In the genomic region with DNA sequence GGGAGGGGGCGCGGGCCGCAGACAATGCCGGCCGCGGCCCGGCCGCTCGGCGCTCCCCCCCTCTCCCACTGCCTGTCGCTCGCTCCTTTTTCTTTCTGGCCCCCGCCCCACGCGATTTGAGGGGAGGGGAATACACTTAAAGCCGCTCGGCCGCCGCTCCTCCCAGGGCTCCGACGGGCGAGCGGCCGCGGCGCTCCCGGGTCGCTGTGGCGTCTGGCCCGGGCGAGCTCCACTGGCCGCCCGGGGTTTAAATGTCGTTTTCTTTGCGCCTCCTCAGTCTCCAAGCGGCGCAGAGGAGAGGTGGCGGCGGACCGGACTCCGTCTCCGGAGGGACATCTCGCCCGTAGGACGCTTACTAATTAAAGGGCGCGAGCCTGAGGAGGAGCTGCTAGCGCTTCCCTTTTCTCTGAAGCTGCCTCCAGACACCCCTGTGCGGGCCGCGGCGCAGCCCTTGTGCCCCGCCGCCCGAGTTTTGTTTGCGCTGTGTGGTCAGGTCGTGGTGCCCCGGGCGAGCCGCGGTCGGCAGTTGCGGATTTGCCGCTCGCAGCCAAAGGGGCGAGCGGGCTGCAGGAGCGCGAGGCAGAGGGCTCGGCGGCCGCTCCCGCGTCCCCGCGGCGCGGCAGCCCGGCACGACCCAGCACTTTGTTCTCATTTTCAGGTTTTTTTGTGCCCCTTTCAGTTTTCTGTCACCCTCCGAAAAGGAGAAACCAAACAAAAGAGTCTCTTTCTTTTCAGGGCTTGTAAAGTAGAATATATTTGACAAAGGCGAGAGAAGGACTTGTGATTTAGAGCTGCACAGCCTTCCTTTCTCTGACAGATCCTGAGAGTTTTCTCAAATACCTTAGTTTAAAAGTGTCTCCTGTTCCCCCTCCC, we compare ENCODE assay signal across 8 cellular contexts. TPM values are rescaled to one million over a fixed set of nuclear protein-coding genes. Genes with fewer than 3 reads are reported as not detected.
DNase-seq lines count a peak whose midpoint lies in the region; ATAC-seq and TF ChIP-seq lines count a peak whose summit lies in the region.

No MANE protein-coding gene starts in this region.

- H3K27ac Mint-ChIP-seq in activated CD8-positive, alpha-beta T cell treated with anti-CD3 and anti-CD28 coated beads for 36 hours, result peak overlapping the region; percentile 67
- peak overlapping the region; percentile 92 for H3K27ac Mint-ChIP-seq in type B pancreatic cell

- intact Hi-C loops in activated CD8-positive, alpha-beta T cell treated with anti-CD3 and anti-CD28 coated beads for 36 hours (cut with micrococcal nuclease), result loop anchor here (5.0 kb wide), 1 partner anchor 74 kb away; no protein-coding TSS in a partner anchor

- TF ChIP-seq CTCF in MM.1S (IDR thresholded peaks at IDR 0.05; ENCODE audit: low read length) (no peak), type B pancreatic cell (conservative IDR thresholded peaks at IDR 0.05) (no peak)
- no peak for TF ChIP-seq CTCF in activated CD8-positive, alpha-beta T cell treated with anti-CD3 and anti-CD28 coated beads for 36 hours (IDR thresholded peaks at IDR 0.05)

- H3K36me3 Mint-ChIP-seq in activated CD8-positive, alpha-beta T cell treated with anti-CD3 and anti-CD28 coated beads for 36 hours (ENCODE audit: low read depth), result peaks cover 13% of the 10 kb centered on the region
- H3K36me3 Mint-ChIP-seq in type B pancreatic cell, result peaks cover 25% of the 10 kb centered on the region

- peak overlapping the region; percentile 68 for H2AFZ ChIP-seq in MM.1S (ENCODE audit: low read length)

- H3K36me3 ChIP-seq in ES-I3 (ENCODE audit: insufficient read depth, low read length) (no peaks in the 10 kb centered on the region), MM.1S (replicated peaks; ENCODE audit: insufficient read depth, low read length) (no peaks in the 10 kb centered on the region), mucosa of stomach (ENCODE audit: control insufficient read depth, insufficient read depth, low read length) (no peaks in the 10 kb centered on the region)

- CTCF ChIA-PET in activated CD8-positive, alpha-beta T cell treated with anti-CD3 and anti-CD28 coated beads for 36 hours (lab: Charles Lee), result interaction anchor here (1.0 to 1.2 kb wide), 2 partner anchors 9 to 19 kb away, joined by 3 to 4 read pairs; no protein-coding TSS in a partner anchor

- H3K4me1 Mint-ChIP-seq in activated CD8-positive, alpha-beta T cell treated with anti-CD3 and anti-CD28 coated beads for 36 hours (ENCODE audit: low read depth), result peaks cover 35% of the 10 kb centered on the region
- peaks cover 36% of the 10 kb centered on the region for H3K4me1 Mint-ChIP-seq in type B pancreatic cell (ENCODE audit: unreplicated experiment)

- H4K20me1 ChIP-seq in MM.1S (ENCODE audit: insufficient read depth, low read length), result no peaks in the 10 kb centered on the region

- peaks cover 58% of the 10 kb centered on the region for H3K79me2 ChIP-seq in MM.1S (ENCODE audit: low read length)

- no peaks in the 10 kb centered on the region for H3K9me3 ChIP-seq in ES-I3 (ENCODE audit: control insufficient read depth, insufficient read depth, low read length)
- no peaks in the 10 kb centered on the region for H3K9me3 ChIP-seq in MM.1S (replicated peaks; ENCODE audit: insufficient read depth, low read length)
- H3K9me3 ChIP-seq in mucosa of stomach (ENCODE audit: control insufficient read depth, low read length), result no peaks in the 10 kb centered on the region

- peaks cover 11% of the 10 kb centered on the region for H3F3A ChIP-seq in MM.1S (ENCODE audit: insufficient read depth, low read length)

- H3K9ac ChIP-seq in ES-I3 (ENCODE audit: low read depth, low read length), result peak overlapping the region; percentile 69
- peak overlapping the region; percentile 66; the same call in 1 of the 2 replicates for H3K9ac ChIP-seq in MM.1S (ENCODE audit: low read length)
- peak overlapping the region; percentile 84 for H3K9ac ChIP-seq in mucosa of stomach (ENCODE audit: low read length)

- H3K9me2 ChIP-seq in MM.1S (replicated peaks; ENCODE audit: insufficient read depth, low read length), result no peaks in the 10 kb centered on the region

- POLR2A ChIA-PET in activated CD8-positive, alpha-beta T cell treated with anti-CD3 and anti-CD28 coated beads for 36 hours (lab: Charles Lee), result interaction anchor here (0.6 to 1.4 kb wide), 2 partner anchors 9 to 17 kb away, joined by 3 to 4 read pairs; no protein-coding TSS in a partner anchor

- H3K4me3 ChIP-seq in MM.1S (ENCODE audit: low read length), result peak overlapping the region; percentile 90
- peak overlapping the region; percentile 12 for H3K4me3 ChIP-seq in mucosa of stomach (ENCODE audit: low read length)

- H3K27me3 ChIP-seq in MM.1S (replicated peaks; ENCODE audit: insufficient read depth, low read length) (peaks cover 8% of the 10 kb centered on the region; the same call in 1 of the 2 replicates), mucosa of stomach (ENCODE audit: control insufficient read depth, insufficient read depth, low read length) (no peaks in the 10 kb centered on the region)

- peaks cover 9% of the 10 kb centered on the region for H3K27me3 Mint-ChIP-seq in activated CD8-positive, alpha-beta T cell treated with anti-CD3 and anti-CD28 coated beads for 36 hours
- H3K27me3 Mint-ChIP-seq in type B pancreatic cell, result peaks cover 4% of the 10 kb centered on the region

- H3K9me3 Mint-ChIP-seq in activated CD8-positive, alpha-beta T cell treated with anti-CD3 and anti-CD28 coated beads for 36 hours, result no peaks in the 10 kb centered on the region
- no peaks in the 10 kb centered on the region for H3K9me3 Mint-ChIP-seq in type B pancreatic cell

- H3K27ac ChIP-seq in MM.1S (ENCODE audit: low read length) (no peak overlapping the region; the same call in 1 of the 2 replicates), epithelial cell of prostate (peak overlapping the region; percentile 75)

- H3K4me1 ChIP-seq in ES-I3 (ENCODE audit: insufficient read depth, low read length), result peaks cover 15% of the 10 kb centered on the region
- peaks cover 6% of the 10 kb centered on the region for H3K4me1 ChIP-seq in MM.1S (ENCODE audit: low read length)
- H3K4me1 ChIP-seq in mucosa of stomach (ENCODE audit: control insufficient read depth, insufficient read depth, low read length), result peaks cover 24% of the 10 kb centered on the region

- no peak for ATAC-seq in activated CD8-positive, alpha-beta T cell treated with anti-CD3 and anti-CD28 coated beads for 36 hours
- no peak for ATAC-seq in HG03196 (IDR thresholded peaks at IDR 0.05; ENCODE audit: unreplicated experiment)

- peak overlapping the region; percentile 75 for H3K4me3 Mint-ChIP-seq in activated CD8-positive, alpha-beta T cell treated with anti-CD3 and anti-CD28 coated beads for 36 hours
- peak overlapping the region; percentile 98 for H3K4me3 Mint-ChIP-seq in type B pancreatic cell

- peak; percentile 39 for DNase-seq in MM.1S
- peak; percentile 39 for DNase-seq in activated CD8-positive, alpha-beta T cell treated with anti-CD3 and anti-CD28 coated beads for 36 hours
- DNase-seq in epithelial cell of prostate (ENCODE audit: low read depth, low spot score), result no peak
- DNase-seq in type B pancreatic cell (ENCODE audit: extremely low spot score, unreplicated experiment), result peak; percentile 71
- DNase-seq in HPDE6-E6E7 (ENCODE audit: extremely low spot score), result no peak

- peak overlapping the region; percentile 78 for H3K4me2 ChIP-seq in MM.1S (ENCODE audit: low read depth, low read length)

RNA-seq across cellular contexts. Expression of gene ZSWIM6, which starts 1.5 kb away (rescaled TPM):
- total RNA-seq in activated CD8-positive, alpha-beta T cell treated with anti-CD3 and anti-CD28 coated beads for 36 hours, result 1 to 10 TPM; 4.4 TPM
- total RNA-seq in type B pancreatic cell (ENCODE audit: low replicate concordance), result 22.4 and 24.6 TPM in 2 replicates

Comparison
In these comparisons a context has a peak if more than half of its experiments do, and no peak if none do; other contexts are left out.
1. DNase-seq: peak in MM.1S (single experiment), activated CD8-positive, alpha-beta T cell treated with anti-CD3 and anti-CD28 coated beads for 36 hours (single experiment) and type B pancreatic cell (single experiment); none in epithelial cell of prostate (single experiment) and HPDE6-E6E7 (single experiment).
2. Peak in every context shown above with its lines, with median percentiles within 50 percentile points of each other: H3K9ac ChIP-seq.